Comparison of ENCODE assay signal across 8 cellular contexts in genomic region chr11:77191823-77192495, GRCh38.
DNase-seq lines count a peak whose midpoint lies in the region; ATAC-seq, FAIRE-seq and TF ChIP-seq lines count a peak whose summit lies in the region.

No MANE protein-coding gene starts in this region.

- BruUV-seq in HCT116 (replicated peaks; lab: Mats Ljungman, UMichigan): no TSS peak

- peak overlapping the region in 1 of 7 donors; percentile 8 for H3K27ac Mint-ChIP-seq in CD14-positive monocyte
- H3K27ac Mint-ChIP-seq in activated naive CD8-positive, alpha-beta T cell treated with anti-CD3 and anti-CD28 coated beads for 36 hours: no peak overlapping the region

- peak overlapping the region; percentile 87 for H3K4me2 ChIP-seq in HCT116 (ENCODE audit: low read length)

- no peaks in the 10 kb centered on the region for H3K9me3 ChIP-seq in HCT116 (ENCODE audit: control insufficient read depth in 1 of 2, insufficient read depth in 1 of 2, low read depth in 1 of 2, low read length in 2 of 2)
- H3K9me3 ChIP-seq in iPS-15b (ENCODE audit: control insufficient read depth, insufficient read depth, low read length): no peaks in the 10 kb centered on the region

- H3K4me3 Mint-ChIP-seq in CD14-positive monocyte: peak overlapping the region; percentile 28 to 70
- H3K4me3 Mint-ChIP-seq in activated naive CD8-positive, alpha-beta T cell treated with anti-CD3 and anti-CD28 coated beads for 36 hours: peak overlapping the region; percentile 9

- POLR2A ChIA-PET in HCT116 (lab: Charles Lee): no interaction called here

- H3K36me3 Mint-ChIP-seq in CD14-positive monocyte: peaks cover 6 to 16% of the 10 kb centered on the region in 2 donors
- H3K36me3 Mint-ChIP-seq in activated naive CD8-positive, alpha-beta T cell treated with anti-CD3 and anti-CD28 coated beads for 36 hours: no peaks in the 10 kb centered on the region

- peak overlapping the region; percentile 57; the same call in 1 of the 2 replicates for H3K27ac ChIP-seq in HCT116 (ENCODE audit: low read depth, low read length)

- H2AFZ ChIP-seq in HCT116 (ENCODE audit: low read depth, low read length, poor library complexity, severe bottlenecking): peak overlapping the region; percentile 70

- H3K9ac ChIP-seq in HCT116 (ENCODE audit: low read length) (peak overlapping the region; percentile 61), iPS-15b (ENCODE audit: low read depth, low read length) (no peak overlapping the region)

- TF ChIP-seq CTCF in CD14-positive monocyte (IDR thresholded peaks at IDR 0.05): peak; percentile 18
- peak; percentile 99 to 100 (median 99) for TF ChIP-seq CTCF in HCT116 (IDR thresholded peaks at IDR 0.05 in 2 of 3, conservative IDR thresholded peaks at IDR 0.05 in 1 of 3; ENCODE audit: borderline replicate concordance in 1 of 3, insufficient read depth in 1 of 3, low read depth in 2 of 3, low read length in 2 of 3)

- ATAC-seq in HCT116 (peak; percentile 92), GM18907 (IDR thresholded peaks at IDR 0.05; ENCODE audit: unreplicated experiment) (no peak)

- peak; percentile 99 for TF ChIP-seq RAD21 in HCT116 (IDR thresholded peaks at IDR 0.05; ENCODE audit: low read depth)

- H4K20me1 ChIP-seq in HCT116 (ENCODE audit: insufficient read depth): no peaks in the 10 kb centered on the region

- RAD21 ChIA-PET in HCT116 (lab: Charles Lee; ENCODE audit: low non-redundant PET in 1 of 2, low total read pairs in 2 of 2, uncharacterized antibody in 2 of 2, unreplicated experiment in 2 of 2): no interaction called here

- H3K4me3 ChIP-seq in HCT116 (replicated peaks in 1 of 2; ENCODE audit: low read depth in 1 of 2, low read length in 2 of 2) (peak overlapping the region; percentile 41 to 60), iPS-15b (ENCODE audit: low read depth, low read length) (peak overlapping the region; percentile 37)

- intact Hi-C loops in CD14-positive monocyte (cut with micrococcal nuclease): no loop called here
- intact Hi-C loops in HCT116 (cut with micrococcal nuclease): loop anchor here (1.0 to 2.0 kb wide), 3 partner anchors 281 to 427 kb away; no protein-coding TSS in a partner anchor

- peaks cover 3% of the 10 kb centered on the region for H3K4me1 Mint-ChIP-seq in CD14-positive monocyte
- no peaks in the 10 kb centered on the region for H3K4me1 Mint-ChIP-seq in activated naive CD8-positive, alpha-beta T cell treated with anti-CD3 and anti-CD28 coated beads for 36 hours

- peaks cover 0 to 2% (median 0%) of the 10 kb centered on the region in 3 donors for H3K27me3 Mint-ChIP-seq in CD14-positive monocyte (ENCODE audit: low read depth in 3 of 3)
- no peaks in the 10 kb centered on the region for H3K27me3 Mint-ChIP-seq in activated naive CD8-positive, alpha-beta T cell treated with anti-CD3 and anti-CD28 coated beads for 36 hours

- H3K36me3 ChIP-seq in HCT116 (ENCODE audit: control insufficient read depth in 1 of 2, insufficient read depth in 2 of 2, low read length in 2 of 2) (no peaks in the 10 kb centered on the region), iPS-15b (ENCODE audit: control insufficient read depth, insufficient read depth, low read length) (peaks cover 2% of the 10 kb centered on the region)

- no peaks in the 10 kb centered on the region for H3K79me2 ChIP-seq in HCT116 (ENCODE audit: insufficient read depth, low read length)

- DNase-seq in CD14-positive monocyte (ENCODE audit: low spot score) (no peak), HCT116 (ENCODE audit: low read depth, low spot score) (peak; percentile 93), RCC 7860 (ENCODE audit: low spot score) (peak; percentile 4), NCI-H2107 (lab: John Stamatoyannopoulos, UW) (no peak)
- peak; percentile 80 for DNase-seq in activated naive CD8-positive, alpha-beta T cell treated with anti-CD3 and anti-CD28 coated beads for 36 hours
- DNase-seq in stimulated activated CD4-positive, alpha-beta T cell treated with anti-CD3 and anti-CD28 coated beads, TNF-alpha, amount 100 ng/mL, for 4 hours (ENCODE audit: low read depth in 3 of 3): peak; percentile 5 to 26 (median 12)

- peaks cover 0 to 14% of the 10 kb centered on the region in 2 experiments; a peak in 3 of 4 replicates for H3K4me1 ChIP-seq in HCT116 (ENCODE audit: control insufficient read depth in 1 of 2, insufficient read depth in 2 of 2, low read length in 2 of 2)
- peaks cover 2% of the 10 kb centered on the region for H3K4me1 ChIP-seq in iPS-15b (ENCODE audit: control insufficient read depth, insufficient read depth, low read length)

- H3K9me2 ChIP-seq in HCT116 (ENCODE audit: insufficient read depth): no peaks in the 10 kb centered on the region

- no peak for FAIRE-seq in RCC 7860 (lab: Jason Lieb, UNC)

- CTCF ChIA-PET in HCT116 (lab: Charles Lee): interaction anchor here (0.6 to 1.0 kb wide), 3 partner anchors 356 to 427 kb away, joined by 3 to 5 read pairs (median 3); no protein-coding TSS in a partner anchor

- peaks cover 0 to 2% (median 0%) of the 10 kb centered on the region in 7 donors for H3K9me3 Mint-ChIP-seq in CD14-positive monocyte
- no peaks in the 10 kb centered on the region for H3K9me3 Mint-ChIP-seq in activated naive CD8-positive, alpha-beta T cell treated with anti-CD3 and anti-CD28 coated beads for 36 hours

- no peaks in the 10 kb centered on the region for H3K27me3 ChIP-seq in HCT116 (ENCODE audit: insufficient read depth, low read length)
- H3K27me3 ChIP-seq in iPS-15b (ENCODE audit: control insufficient read depth, insufficient read depth, low read length): no peaks in the 10 kb centered on the region

- TF ChIP-seq POLR2A in HCT116 (IDR thresholded peaks at IDR 0.05; ENCODE audit: borderline replicate concordance, extremely low read depth, insufficient read depth, insufficient read length): peak; percentile 2

TF ChIP-seq in HCT116, 20 proteins besides CTCF, POLR2A, EP300 and RAD21:
- TF ChIP-seq ZNF274 (IDR thresholded peaks at IDR 0.05; ENCODE audit: low read depth, low read length) (no peak), EGR1 (IDR thresholded peaks at IDR 0.05; ENCODE audit: low read depth) (no peak), POLR2AphosphoS5 (IDR thresholded peaks at IDR 0.05; ENCODE audit: low read depth, low read length) (peak; percentile 81), MAX (IDR thresholded peaks at IDR 0.05) (peak; percentile 97), CBX3 (IDR thresholded peaks at IDR 0.05; ENCODE audit: low read depth) (peak; percentile 80; the same call in 1 of the 2 replicates), YY1 (IDR thresholded peaks at IDR 0.05; ENCODE audit: extremely low read depth, insufficient replicate concordance, low read depth, low read length) (peak; percentile 91), TCF7L2 (IDR thresholded peaks at IDR 0.05; ENCODE audit: borderline replicate concordance, extremely low read depth, insufficient read depth, insufficient read length) (peak; percentile 21), ATF3 (IDR thresholded peaks at IDR 0.05) (no peak), ZFX (IDR thresholded peaks at IDR 0.05) (no peak)
TF ChIP-seq in HCT116: peak in this region for 5.

Comparison
In these comparisons a context has a peak if more than half of its experiments do, and no peak if none do; other contexts are left out.
1. DNase-seq: peak in HCT116 (single experiment), RCC 7860 (single experiment), activated naive CD8-positive, alpha-beta T cell treated with anti-CD3 and anti-CD28 coated beads for 36 hours (single experiment) and stimulated activated CD4-positive, alpha-beta T cell treated with anti-CD3 and anti-CD28 coated beads, TNF-alpha, amount 100 ng/mL, for 4 hours (3 of 3); none in CD14-positive monocyte (single experiment) and NCI-H2107 (single experiment).